19 cellular contexts compared by ENCODE assay signal in the genomic region with DNA sequence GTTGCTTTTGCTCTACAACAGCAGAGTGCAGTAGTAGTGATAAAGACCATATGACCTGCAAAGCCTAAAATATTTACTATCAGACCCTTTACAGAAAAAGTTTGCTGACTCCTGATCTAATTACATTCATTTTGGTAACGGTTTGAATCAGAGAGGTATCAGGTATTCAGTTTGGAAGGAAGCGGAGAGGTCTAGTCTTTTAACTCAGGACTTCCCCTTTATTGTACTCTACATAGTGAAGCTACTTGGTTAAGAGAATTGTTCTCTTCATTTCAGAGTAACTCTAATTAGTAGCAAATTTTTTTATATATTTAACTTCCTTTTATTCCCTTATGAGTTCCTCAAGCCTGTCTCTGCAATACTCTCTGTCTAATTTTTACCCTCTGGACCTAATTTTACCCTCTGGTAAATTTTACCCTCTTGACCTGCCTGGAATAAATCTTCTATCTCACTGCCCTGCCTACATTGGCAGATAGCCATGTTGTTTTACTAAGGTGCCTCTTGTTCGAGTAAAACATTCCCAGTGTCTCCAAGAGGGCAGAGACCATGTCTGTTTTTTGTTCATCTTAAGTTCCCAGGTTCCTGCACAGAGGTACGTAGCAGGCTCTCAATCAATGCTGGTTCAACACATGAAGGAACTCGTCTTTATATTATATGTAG.
DNase-seq lines count a peak whose midpoint lies in the region; ATAC-seq lines count a peak whose summit lies in the region.
"Had no signal": no experiment of that assay in that cellular context is flagged by ENCODE, and none has a peak within 500 bp of the region (broad histone marks: within the 10 kb centered on the region; RNA-seq: fewer than 3 reads in every experiment).

No MANE protein-coding gene starts in this region.

- DNase-seq in Right ventricle myocardium inferior (ENCODE audit: missing footprints): no peak
- no peak for DNase-seq in left cardiac atrium
- peak; percentile 36 for DNase-seq in NCI-H2227 treated with DMSO at 0.1 percent for 48 hours (lab: John Stamatoyannopoulos, UW)
- DNase-seq in left colon: peak; percentile 17 to 32
- no peak for DNase-seq in stimulated activated naive CD8-positive, alpha-beta T cell treated with anti-CD3 and anti-CD28 coated beads, Interleukin-15, amount 100 ng/mL, for 72 hours
- no peak for DNase-seq in HT-29 (ENCODE audit: low spot score)
- DNase-seq: activated CD4-positive, alpha-beta T cell treated with anti-CD3 and anti-CD28 coated beads for 4 hours; activated CD8-positive, alpha-beta memory T cell treated with anti-CD3 and anti-CD28 coated beads, Interleukin-2, amount 50 U/mL, for 48 hours; activated naive CD4-positive, alpha-beta T cell treated with anti-CD3 and anti-CD28 coated beads for 36 hours; effector CD8-positive, alpha-beta T cell; foreskin melanocyte; H7; hypothalamus; NCI-H524 treated with DMSO at 0.1 percent for 48 hours; stimulated activated CD4-positive, alpha-beta T cell treated with anti-CD3 and anti-CD28 coated beads, Interleukin-2, amount 100 ng/mL, for 48 hours; stimulated activated naive CD4-positive, alpha-beta T cell treated with Interleukin-2 at 50 U/mL for 16 hours; trophoblast cell had no signal

- peak; percentile 8 for ATAC-seq in Right ventricle myocardium inferior
- ATAC-seq in left cardiac atrium: no peak
- peak; percentile 85 for ATAC-seq in left colon
- peak; percentile 91 for ATAC-seq in stimulated activated naive CD8-positive, alpha-beta T cell treated with anti-CD3 and anti-CD28 coated beads, Interleukin-15, amount 100 ng/mL, for 72 hours
- no peak for ATAC-seq in GM18907 (IDR thresholded peaks at IDR 0.05; ENCODE audit: unreplicated experiment)

- H3K27ac Mint-ChIP-seq in stimulated activated naive CD8-positive, alpha-beta T cell treated with anti-CD3 and anti-CD28 coated beads, Interleukin-15, amount 100 ng/mL, for 72 hours: peak overlapping the region; percentile 60 to 74
- H3K27ac Mint-ChIP-seq: activated naive CD4-positive, alpha-beta T cell treated with anti-CD3 and anti-CD28 coated beads for 36 hours had no signal

- H3K4me3 Mint-ChIP-seq in stimulated activated naive CD8-positive, alpha-beta T cell treated with anti-CD3 and anti-CD28 coated beads, Interleukin-15, amount 100 ng/mL, for 72 hours: peak overlapping the region; percentile 36 to 49
- H3K4me3 Mint-ChIP-seq: activated naive CD4-positive, alpha-beta T cell treated with anti-CD3 and anti-CD28 coated beads for 36 hours; neural crest cell had no signal

- H3K27me3 Mint-ChIP-seq in stimulated activated naive CD8-positive, alpha-beta T cell treated with anti-CD3 and anti-CD28 coated beads, Interleukin-15, amount 100 ng/mL, for 72 hours: no peaks in the 10 kb centered on the region

- no peaks in the 10 kb centered on the region for H3K9me3 Mint-ChIP-seq in stimulated activated naive CD8-positive, alpha-beta T cell treated with anti-CD3 and anti-CD28 coated beads, Interleukin-15, amount 100 ng/mL, for 72 hours
- H3K9me3 Mint-ChIP-seq: activated naive CD4-positive, alpha-beta T cell treated with anti-CD3 and anti-CD28 coated beads for 36 hours had no signal

- peaks cover 32% of the 10 kb centered on the region for H3K4me1 Mint-ChIP-seq in stimulated activated naive CD8-positive, alpha-beta T cell treated with anti-CD3 and anti-CD28 coated beads, Interleukin-15, amount 100 ng/mL, for 72 hours
- H3K4me1 Mint-ChIP-seq: neural crest cell had no signal

- intact Hi-C loops in Right ventricle myocardium inferior (cut with DNase I) (no loop called here), left cardiac atrium (cut with DNase I) (no loop called here), left colon (cut with DNase I, micrococcal nuclease) (no loop called here)

Comparison
In these comparisons a context has a peak if more than half of its experiments do, and no peak if none do; other contexts are left out.
1. ATAC-seq: peak in Right ventricle myocardium inferior (single experiment), left colon (single experiment) and stimulated activated naive CD8-positive, alpha-beta T cell treated with anti-CD3 and anti-CD28 coated beads, Interleukin-15, amount 100 ng/mL, for 72 hours (single experiment); none in left cardiac atrium (0 of 2) and GM18907 (single experiment).
2. DNase-seq: peak in NCI-H2227 treated with DMSO at 0.1 percent for 48 hours (single experiment) and left colon (2 of 2); none in Right ventricle myocardium inferior (single experiment), left cardiac atrium (single experiment), stimulated activated naive CD8-positive, alpha-beta T cell treated with anti-CD3 and anti-CD28 coated beads, Interleukin-15, amount 100 ng/mL, for 72 hours (0 of 2) and HT-29 (single experiment).